In genomic region chr7:37031571-37032257, GRCh38 we compare ENCODE assay signal across 8 cellular contexts.
DNase-seq lines count a peak whose midpoint lies in the region; ATAC-seq and TF ChIP-seq lines count a peak whose summit lies in the region.

No MANE protein-coding gene starts in this region.

- no peaks in the 10 kb centered on the region for H3K36me3 ChIP-seq in GM23248 (ENCODE audit: low read depth)

- H3K27me3 Mint-ChIP-seq in activated T-helper 2 cell treated with anti-CD3 and anti-CD28 coated beads, Interferon-gamma antibody, Interleukin-2, Interleukin-4, amounts not matched to agents 10 μg/mL and 5 μg/mL and 100 μg/mL, durations not matched to agents 14 hours and 24 hours and 36 hours (ENCODE audit: low read depth): no peaks in the 10 kb centered on the region
- no peaks in the 10 kb centered on the region for H3K27me3 Mint-ChIP-seq in type B pancreatic cell

- DNase-seq in GM23248 (peak; percentile 99), NCI-H446 (lab: John Stamatoyannopoulos, UW) (peak; percentile 86 to 96), foreskin fibroblast (peak; percentile 98 to 99), occipital lobe (lab: John Stamatoyannopoulos, UW) (peak; percentile 72), type B pancreatic cell (ENCODE audit: extremely low spot score, unreplicated experiment) (no peak)
- no peak for DNase-seq in activated T-helper 2 cell treated with anti-CD3 and anti-CD28 coated beads, Interferon-gamma antibody, Interleukin-2, Interleukin-4, amounts not matched to agents 10 μg/mL and 5 μg/mL and 100 μg/mL, durations not matched to agents 14 hours and 24 hours and 36 hours (ENCODE audit: low spot score)

- H3K4me3 ChIP-seq in GM23248: no peak overlapping the region
- no peak overlapping the region for H3K4me3 ChIP-seq in foreskin fibroblast (ENCODE audit: low read depth in 1 of 2, low read length in 2 of 2)

- ATAC-seq in GM19035 (IDR thresholded peaks at IDR 0.05; ENCODE audit: unreplicated experiment): no peak
- no peak for ATAC-seq in GM18873 (IDR thresholded peaks at IDR 0.05; ENCODE audit: low FRiP score, unreplicated experiment)

- no peaks in the 10 kb centered on the region; the same call in 1 of the 2 replicates for H3K27me3 ChIP-seq in GM23248 (replicated peaks; ENCODE audit: insufficient read depth)

- peak overlapping the region; percentile 46 for H3K27ac ChIP-seq in GM23248

- TF ChIP-seq CTCF in foreskin fibroblast (IDR thresholded peaks at IDR 0.05; ENCODE audit: low read depth, low read length) (no peak), type B pancreatic cell (conservative IDR thresholded peaks at IDR 0.05) (no peak)

- peak overlapping the region; percentile 38 for H2AFZ ChIP-seq in GM23248

- peaks cover 31% of the 10 kb centered on the region for H3K36me3 Mint-ChIP-seq in activated T-helper 2 cell treated with anti-CD3 and anti-CD28 coated beads, Interferon-gamma antibody, Interleukin-2, Interleukin-4, amounts not matched to agents 10 μg/mL and 5 μg/mL and 100 μg/mL, durations not matched to agents 14 hours and 24 hours and 36 hours (ENCODE audit: low read depth)
- peaks cover 7% of the 10 kb centered on the region for H3K36me3 Mint-ChIP-seq in type B pancreatic cell

- peaks cover 50% of the 10 kb centered on the region for H3K4me1 Mint-ChIP-seq in activated T-helper 2 cell treated with anti-CD3 and anti-CD28 coated beads, Interferon-gamma antibody, Interleukin-2, Interleukin-4, amounts not matched to agents 10 μg/mL and 5 μg/mL and 100 μg/mL, durations not matched to agents 14 hours and 24 hours and 36 hours (ENCODE audit: low read depth)
- H3K4me1 Mint-ChIP-seq in type B pancreatic cell (ENCODE audit: unreplicated experiment): peaks cover 36% of the 10 kb centered on the region

- H3F3A ChIP-seq in GM23248 (ENCODE audit: insufficient read depth): peaks cover 26% of the 10 kb centered on the region

- H3K27ac Mint-ChIP-seq in activated T-helper 2 cell treated with anti-CD3 and anti-CD28 coated beads, Interferon-gamma antibody, Interleukin-2, Interleukin-4, amounts not matched to agents 10 μg/mL and 5 μg/mL and 100 μg/mL, durations not matched to agents 14 hours and 24 hours and 36 hours: peak overlapping the region; percentile 66
- peak overlapping the region; percentile 98 for H3K27ac Mint-ChIP-seq in type B pancreatic cell

- no peak overlapping the region for H3K9ac ChIP-seq in GM23248

- 0 out of 2 replicates have a peak, but pooled peaks cover 3% of the 10 kb centered on the region for H3K9me2 ChIP-seq in GM23248 (ENCODE audit: insufficient read depth)

- no peaks in the 10 kb centered on the region for H4K20me1 ChIP-seq in GM23248 (ENCODE audit: insufficient read depth)

- H3K9me3 Mint-ChIP-seq in activated T-helper 2 cell treated with anti-CD3 and anti-CD28 coated beads, Interferon-gamma antibody, Interleukin-2, Interleukin-4, amounts not matched to agents 10 μg/mL and 5 μg/mL and 100 μg/mL, durations not matched to agents 14 hours and 24 hours and 36 hours: peaks cover 1% of the 10 kb centered on the region
- peaks cover 15% of the 10 kb centered on the region for H3K9me3 Mint-ChIP-seq in type B pancreatic cell

- intact Hi-C loops in activated T-helper 2 cell treated with anti-CD3 and anti-CD28 coated beads, Interferon-gamma antibody, Interleukin-2, Interleukin-4, amounts not matched to agents 10 μg/mL and 5 μg/mL and 100 μg/mL, durations not matched to agents 14 hours and 24 hours and 36 hours (cut with micrococcal nuclease): loop anchor here (2.0 to 5.0 kb wide), 2 partner anchors 33 to 156 kb away; no protein-coding TSS in a partner anchor

- in situ Hi-C loops in GM23248 (cut with MboI): no loop called here

- peaks cover 25% of the 10 kb centered on the region for H3K4me1 ChIP-seq in GM23248 (ENCODE audit: insufficient read depth)

- WGBS in GM23248 (ENCODE audit: low coverage in 1 of 2, low lambda C conversion rate in 2 of 2, missing lambda C conversion rate in 2 of 2), 2 experiments: 6 to 10% methylated on average over 9 of the region's 9 CpGs

- H3K4me3 Mint-ChIP-seq in activated T-helper 2 cell treated with anti-CD3 and anti-CD28 coated beads, Interferon-gamma antibody, Interleukin-2, Interleukin-4, amounts not matched to agents 10 μg/mL and 5 μg/mL and 100 μg/mL, durations not matched to agents 14 hours and 24 hours and 36 hours (ENCODE audit: low read depth): no peak overlapping the region
- H3K4me3 Mint-ChIP-seq in type B pancreatic cell: peak overlapping the region; percentile 42

- H3K4me2 ChIP-seq in GM23248 (ENCODE audit: unreplicated experiment): peak overlapping the region; percentile 55

- no peaks in the 10 kb centered on the region for H3K9me3 ChIP-seq in GM23248 (ENCODE audit: low read depth)

- H3K79me2 ChIP-seq in GM23248 (ENCODE audit: insufficient read depth): no peaks in the 10 kb centered on the region

Comparison
In these comparisons a context has a peak if more than half of its experiments do, and no peak if none do; other contexts are left out.
1. DNase-seq: peak in GM23248 (single experiment), NCI-H446 (2 of 2), foreskin fibroblast (2 of 2) and occipital lobe (single experiment); none in activated T-helper 2 cell treated with anti-CD3 and anti-CD28 coated beads, Interferon-gamma antibody, Interleukin-2, Interleukin-4, amounts not matched to agents 10 μg/mL and 5 μg/mL and 100 μg/mL, durations not matched to agents 14 hours and 24 hours and 36 hours (single experiment) and type B pancreatic cell (single experiment).